1 cellular context compared by ENCODE assay signal in the genomic region with DNA sequence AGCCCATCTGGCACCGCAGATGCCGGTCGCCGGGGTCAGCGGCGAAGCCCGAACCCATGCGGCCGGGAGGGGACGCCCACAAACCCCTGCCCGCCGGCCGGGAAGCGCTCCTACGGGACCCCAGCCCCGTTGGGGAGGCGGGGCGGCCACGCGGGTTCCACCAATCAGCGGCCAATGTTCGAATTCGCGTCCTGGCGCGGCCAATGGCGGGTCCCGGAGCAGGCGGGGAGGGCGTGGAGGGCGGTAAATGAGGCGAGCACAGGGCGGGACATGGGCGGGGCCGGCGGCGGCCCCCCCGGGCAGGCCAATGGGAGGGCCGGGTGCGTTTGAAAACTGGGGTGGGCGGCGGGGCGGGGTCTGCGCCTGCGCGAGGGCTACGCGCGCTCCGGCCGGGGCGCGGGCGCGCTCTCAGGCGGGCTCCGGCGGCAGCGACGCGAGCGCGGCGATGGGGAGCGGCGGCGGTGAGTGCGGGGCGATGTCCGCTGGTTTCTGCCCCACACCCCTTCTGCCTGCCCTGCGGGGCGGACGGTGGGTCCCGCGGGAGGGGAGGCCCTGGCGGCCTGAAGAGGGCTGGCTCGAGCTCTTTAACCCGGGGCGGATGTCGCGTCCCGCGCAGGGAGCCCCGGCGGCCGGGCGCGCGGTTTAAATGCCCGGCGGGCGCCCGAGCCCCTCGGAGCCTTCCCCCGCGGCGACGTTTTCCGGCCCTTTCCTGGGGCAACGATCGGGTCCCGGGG.
TF ChIP-seq lines count a peak whose summit lies in the region.

A gene with protein sequence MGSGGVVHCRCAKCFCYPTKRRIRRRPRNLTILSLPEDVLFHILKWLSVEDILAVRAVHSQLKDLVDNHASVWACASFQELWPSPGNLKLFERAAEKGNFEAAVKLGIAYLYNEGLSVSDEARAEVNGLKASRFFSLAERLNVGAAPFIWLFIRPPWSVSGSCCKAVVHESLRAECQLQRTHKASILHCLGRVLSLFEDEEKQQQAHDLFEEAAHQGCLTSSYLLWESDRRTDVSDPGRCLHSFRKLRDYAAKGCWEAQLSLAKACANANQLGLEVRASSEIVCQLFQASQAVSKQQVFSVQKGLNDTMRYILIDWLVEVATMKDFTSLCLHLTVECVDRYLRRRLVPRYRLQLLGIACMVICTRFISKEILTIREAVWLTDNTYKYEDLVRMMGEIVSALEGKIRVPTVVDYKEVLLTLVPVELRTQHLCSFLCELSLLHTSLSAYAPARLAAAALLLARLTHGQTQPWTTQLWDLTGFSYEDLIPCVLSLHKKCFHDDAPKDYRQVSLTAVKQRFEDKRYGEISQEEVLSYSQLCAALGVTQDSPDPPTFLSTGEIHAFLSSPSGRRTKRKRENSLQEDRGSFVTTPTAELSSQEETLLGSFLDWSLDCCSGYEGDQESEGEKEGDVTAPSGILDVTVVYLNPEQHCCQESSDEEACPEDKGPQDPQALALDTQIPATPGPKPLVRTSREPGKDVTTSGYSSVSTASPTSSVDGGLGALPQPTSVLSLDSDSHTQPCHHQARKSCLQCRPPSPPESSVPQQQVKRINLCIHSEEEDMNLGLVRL (plus strand): TSS at position 411 of the 734 bp plus-strand sequence. CDS start 35 bp downstream, at position 446.

TF ChIP-seq in HepG2, 621 proteins besides CTCF, POLR2A, EP300 and RAD21 (continued from another document):
- TF ChIP-seq ZNF564 (CRISPR knock-in tag; IDR thresholded peaks at IDR 0.05) = peak; percentile 80
- TF ChIP-seq NR2F6 (IDR thresholded peaks at IDR 0.05) = no peak
- 0 out of 2 replicates have a peak, but pooled peaks have one; percentile 18 for TF ChIP-seq NR2F6 (CRISPR knock-in tag; IDR thresholded peaks at IDR 0.05)
- TF ChIP-seq ZSCAN22 (CRISPR knock-in tag; IDR thresholded peaks at IDR 0.05) = no peak; the same call in 1 of the 2 replicates
- TF ChIP-seq, protein P1, sequence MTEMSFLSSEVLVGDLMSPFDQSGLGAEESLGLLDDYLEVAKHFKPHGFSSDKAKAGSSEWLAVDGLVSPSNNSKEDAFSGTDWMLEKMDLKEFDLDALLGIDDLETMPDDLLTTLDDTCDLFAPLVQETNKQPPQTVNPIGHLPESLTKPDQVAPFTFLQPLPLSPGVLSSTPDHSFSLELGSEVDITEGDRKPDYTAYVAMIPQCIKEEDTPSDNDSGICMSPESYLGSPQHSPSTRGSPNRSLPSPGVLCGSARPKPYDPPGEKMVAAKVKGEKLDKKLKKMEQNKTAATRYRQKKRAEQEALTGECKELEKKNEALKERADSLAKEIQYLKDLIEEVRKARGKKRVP (CRISPR knock-in tag; IDR thresholded peaks at IDR 0.05) = 0 out of 4 replicates have a peak, but pooled peaks of 1 of the 2 experiments have one; percentile 21
- TF ChIP-seq CERS6 (CRISPR knock-in tag; IDR thresholded peaks at IDR 0.05) = no peak
- TF ChIP-seq IRX3 (CRISPR knock-in tag; IDR thresholded peaks at IDR 0.05; ENCODE audit: borderline replicate concordance, low read depth) = no peak
- peak; percentile 60; the same call in 1 of the 2 replicates for TF ChIP-seq ARNT2 (CRISPR knock-in tag; IDR thresholded peaks at IDR 0.05; ENCODE audit: low read depth)
- peak; percentile 87 for TF ChIP-seq ZNF276 (CRISPR knock-in tag; IDR thresholded peaks at IDR 0.05; ENCODE audit: low read depth)
- no peak for TF ChIP-seq U2AF2 (IDR thresholded peaks at IDR 0.05; ENCODE audit: low read depth, low read length)
- peak; percentile 74; the same call in 1 of the 2 replicates for TF ChIP-seq NFKB2 (CRISPR knock-in tag; IDR thresholded peaks at IDR 0.05; ENCODE audit: borderline replicate concordance)
- TF ChIP-seq ZBTB49 (CRISPR knock-in tag; IDR thresholded peaks at IDR 0.05; ENCODE audit: borderline replicate concordance) = no peak
- no peak for TF ChIP-seq ZNF629 (CRISPR knock-in tag; conservative IDR thresholded peaks at IDR 0.05)
- TF ChIP-seq ATF5 (CRISPR knock-in tag; IDR thresholded peaks at IDR 0.05; ENCODE audit: low read depth) = peak; percentile 70; the same call in 1 of the 2 replicates
- peak; percentile 16; the same call in 1 of the 2 replicates for TF ChIP-seq BCL3 (CRISPR knock-in tag; IDR thresholded peaks at IDR 0.05)
- TF ChIP-seq ZNF883 (CRISPR knock-in tag; IDR thresholded peaks at IDR 0.05; ENCODE audit: not compliant biosample characterization) = peak; percentile 6
- no peak for TF ChIP-seq IRF1 (CRISPR knock-in tag; IDR thresholded peaks at IDR 0.05; ENCODE audit: low read depth)
- peak; percentile 84 for TF ChIP-seq GABPB1 (CRISPR knock-in tag; IDR thresholded peaks at IDR 0.05)
- peak; percentile 16; the same call in 1 of the 2 replicates for TF ChIP-seq POLR2AphosphoS5 (IDR thresholded peaks at IDR 0.05; ENCODE audit: low read depth, low read length)
- TF ChIP-seq ZSCAN20 (CRISPR knock-in tag; IDR thresholded peaks at IDR 0.05; ENCODE audit: borderline replicate concordance) = 0 out of 2 replicates have a peak, but pooled peaks have one; percentile 47
- no peak for TF ChIP-seq SNAI1 (CRISPR knock-in tag; IDR thresholded peaks at IDR 0.05; ENCODE audit: borderline replicate concordance)
- TF ChIP-seq ZNF782 (CRISPR knock-in tag; IDR thresholded peaks at IDR 0.05; ENCODE audit: borderline replicate concordance) = peak; percentile 88; the same call in 1 of the 2 replicates
- no peak for TF ChIP-seq CEBPZ (IDR thresholded peaks at IDR 0.05; ENCODE audit: low read length)
- no peak for TF ChIP-seq ELK4 (CRISPR knock-in tag; IDR thresholded peaks at IDR 0.05; ENCODE audit: borderline replicate concordance)
- 0 out of 2 replicates have a peak, but pooled peaks have one; percentile 87 for TF ChIP-seq ZNF510 (CRISPR knock-in tag; IDR thresholded peaks at IDR 0.05; ENCODE audit: low read depth)
- no peak for TF ChIP-seq HMG20B (CRISPR knock-in tag; conservative IDR thresholded peaks at IDR 0.05)
- peak; percentile 75; the same call in 1 of the 2 replicates for TF ChIP-seq ZNF761 (CRISPR knock-in tag; conservative IDR thresholded peaks at IDR 0.05)
TF ChIP-seq in HepG2: peak in this region for 160.
